23 cellular contexts compared by ENCODE assay signal in genomic region chr16:53780051-53780450, GRCh38.
A peak's percentile ranks its signal among the peaks of the same experiment; 100 is the strongest.
DNase-seq lines count a peak whose midpoint lies in the region; ATAC-seq and TF ChIP-seq lines count a peak whose summit lies in the region.
"Had no signal": no experiment of that assay in that cellular context is flagged by ENCODE, and none has a peak within 500 bp of the region (broad histone marks: within the 10 kb centered on the region; RNA-seq: fewer than 3 reads in every experiment).

No MANE protein-coding gene starts in this region.

- intact Hi-C loops in MCF 10A (cut with micrococcal nuclease) (loop anchor here (5.0 kb wide), 1 partner anchor 37 kb away; no protein-coding TSS in a partner anchor), left lung (cut with DNase I) (no loop called here), stomach (cut with DNase I; ENCODE audit: low total_unique reads) (no loop called here), lower leg skin (cut with DNase I; ENCODE audit: low total_unique reads) (no loop called here)

- H3K36me3 Mint-ChIP-seq in MCF 10A (ENCODE audit: insufficient read depth, unreplicated experiment): peaks cover 5% of the 10 kb centered on the region
- H3K36me3 Mint-ChIP-seq: activated naive CD4-positive, alpha-beta T cell treated with anti-CD3 and anti-CD28 coated beads, Interleukin-2, amount 50 U/mL, for 72 hours; natural killer cell treated with Interleukin-12 subunit alpha and Interleukin-12 subunit beta and Interleukin-15 and Interleukin-18, amount 100 ng/mL, for 72 hours had no signal

- CTCF ChIA-PET in MCF 10A (lab: Yijun Ruan, JAX): interaction anchor here (0.8 to 2.2 kb wide), 3 partner anchors 10 to 108 kb away, joined by 3 to 6 read pairs (median 5); no protein-coding TSS in a partner anchor

- H3K4me1 Mint-ChIP-seq in MCF 10A (ENCODE audit: insufficient read depth, unreplicated experiment): peaks cover 64% of the 10 kb centered on the region

- H3K4me3 Mint-ChIP-seq in MCF 10A (ENCODE audit: unreplicated experiment): no peak overlapping the region
- H3K4me3 Mint-ChIP-seq: activated CD4-positive, alpha-beta memory T cell treated with anti-CD3 and anti-CD28 coated beads, Interleukin-2, amount 10 ng/mL, durations not matched to agents 7 days and 5 days; activated T-cell treated with anti-CD3 and anti-CD28 coated beads, Interleukin-2, amount 50 U/mL, for 24 hours; brain; natural killer cell treated with Interleukin-12 subunit alpha and Interleukin-12 subunit beta and Interleukin-15 and Interleukin-18, amount 100 ng/mL, for 72 hours had no signal

- H3K36me3 ChIP-seq in left lung (no peaks in the 10 kb centered on the region), stomach (no peaks in the 10 kb centered on the region)
- H3K36me3 ChIP-seq: BE2C, spleen, thoracic aorta had no signal

- 62 to 81% (median 78%) methylated on average over 3 of the region's 3 CpGs for WGBS in stomach, 5 donors
- WGBS in lower leg skin, 2 donors: 68 to 85% methylated on average over 3 of the region's 3 CpGs

- H3K27me3 Mint-ChIP-seq in MCF 10A (ENCODE audit: insufficient read depth, unreplicated experiment): no peaks in the 10 kb centered on the region
- H3K27me3 Mint-ChIP-seq: activated CD4-positive, alpha-beta memory T cell treated with anti-CD3 and anti-CD28 coated beads, Interleukin-2, amount 10 ng/mL, durations not matched to agents 7 days and 5 days; activated T-cell treated with anti-CD3 and anti-CD28 coated beads, Interleukin-2, amount 50 U/mL, for 24 hours; brain; natural killer cell treated with Interleukin-12 subunit alpha and Interleukin-12 subunit beta and Interleukin-15 and Interleukin-18, amount 100 ng/mL, for 72 hours; progenitor cell of endocrine pancreas had no signal

- H3K9me3 Mint-ChIP-seq in MCF 10A (ENCODE audit: unreplicated experiment): no peaks in the 10 kb centered on the region
- H3K9me3 Mint-ChIP-seq: activated T-cell treated with anti-CD3 and anti-CD28 coated beads, Interleukin-2, amount 50 U/mL, for 24 hours; natural killer cell treated with Interleukin-12 subunit alpha and Interleukin-12 subunit beta and Interleukin-15 and Interleukin-18, amount 100 ng/mL, for 72 hours had no signal

- peak overlapping the region; percentile 59 for H3K27ac Mint-ChIP-seq in MCF 10A (ENCODE audit: low read depth, unreplicated experiment)
- H3K27ac Mint-ChIP-seq: activated CD4-positive, alpha-beta memory T cell treated with anti-CD3 and anti-CD28 coated beads, Interleukin-2, amount 10 ng/mL, durations not matched to agents 7 days and 5 days; activated naive CD4-positive, alpha-beta T cell treated with anti-CD3 and anti-CD28 coated beads, Interleukin-2, amount 50 U/mL, for 72 hours; activated T-cell treated with anti-CD3 and anti-CD28 coated beads, Interleukin-2, amount 50 U/mL, for 24 hours; natural killer cell treated with Interleukin-12 subunit alpha and Interleukin-12 subunit beta and Interleukin-15 and Interleukin-18, amount 100 ng/mL, for 72 hours; progenitor cell of endocrine pancreas had no signal

- DNase-seq in NCI-H2029 (lab: John Stamatoyannopoulos, UW) (peak; percentile 5), NCI-H2029 treated with DMSO at 0.1 percent for 48 hours (lab: John Stamatoyannopoulos, UW) (no peak), MCF 10A (ENCODE audit: unreplicated experiment) (no peak), left lung (no peak), stomach (peak; percentile 50), lower leg skin (ENCODE audit: low spot score in 2 of 2) (no peak), NCI-H2196 (lab: John Stamatoyannopoulos, UW; ENCODE audit: unreplicated experiment) (no peak)
- DNase-seq: 8988T; activated CD4-positive, alpha-beta memory T cell treated with anti-CD3 and anti-CD28 coated beads, Interleukin-2, amount 10 ng/mL, durations not matched to agents 7 days and 5 days; activated T-cell treated with anti-CD3 and anti-CD28 coated beads, Interleukin-2, amount 50 U/mL, for 24 hours; BE2C; head of caudate nucleus; NCI-H1436 treated with DMSO at 0.1 percent for 48 hours; NCI-H345; NK-92 treated with Interleukin-12 subunit alpha and Interleukin-12 subunit beta, amount 100 ng/mL, for 24 hours; spleen; T-helper 1 cell had no signal

- no TSS peak for BruUV-seq in MCF 10A (replicated peaks; lab: Mats Ljungman, UMichigan)

- TF ChIP-seq EP300 in stomach (IDR thresholded peaks at IDR 0.05): no peak

- H3K27me3 ChIP-seq in left lung (no peaks in the 10 kb centered on the region), stomach (no peaks in the 10 kb centered on the region)
- H3K27me3 ChIP-seq: BE2C, spleen had no signal

- no peak for TF ChIP-seq CTCF in MCF 10A (IDR thresholded peaks at IDR 0.05; ENCODE audit: unreplicated experiment)
- TF ChIP-seq CTCF in left lung (IDR thresholded peaks at IDR 0.05): no peak
- TF ChIP-seq CTCF in stomach (IDR thresholded peaks at IDR 0.05): no peak
- no peak for TF ChIP-seq CTCF in lower leg skin (IDR thresholded peaks at IDR 0.05)

- H3K4me3 ChIP-seq in left lung: no peak overlapping the region
- H3K4me3 ChIP-seq in stomach: no peak overlapping the region
- no peak overlapping the region for H3K4me3 ChIP-seq in lower leg skin (ENCODE audit: low read depth, poor library complexity, severe bottlenecking)
- H3K4me3 ChIP-seq: spleen, thoracic aorta had no signal

- TF ChIP-seq POLR2A in stomach (IDR thresholded peaks at IDR 0.05) (no peak), lower leg skin (IDR thresholded peaks at IDR 0.05) (no peak)

- H3K4me1 ChIP-seq in left lung (peaks cover 15 to 53% of the 10 kb centered on the region in 2 donors), stomach (peaks cover 12 to 79% (median 59%) of the 10 kb centered on the region in 4 donors)

- H3K27ac ChIP-seq in left lung (no peak overlapping the region), stomach (peak overlapping the region; percentile 27 to 64 (median 52))
- H3K27ac ChIP-seq: spleen, thoracic aorta had no signal

- no peaks in the 10 kb centered on the region for H3K9me3 ChIP-seq in left lung
- H3K9me3 ChIP-seq in stomach: no peaks in the 10 kb centered on the region
- H3K9me3 ChIP-seq: BE2C, spleen, thoracic aorta had no signal

- POLR2A ChIA-PET in MCF 10A (lab: Yijun Ruan, JAX): interaction anchor here (0.6 to 1.6 kb wide), 5 partner anchors 8 to 1151 kb away, joined by 3 to 9 read pairs (median 4); partner anchors contain the start of genes FTO, IRX5 and RPGRIP1L

- peak; percentile 58 for ATAC-seq in left lung
- no peak for ATAC-seq in HG03280 (IDR thresholded peaks at IDR 0.05; ENCODE audit: unreplicated experiment)
- ATAC-seq: activated naive CD4-positive, alpha-beta T cell treated with anti-CD3 and anti-CD28 coated beads, Interleukin-2, amount 50 U/mL, for 72 hours; natural killer cell treated with Interleukin-12 subunit alpha and Interleukin-12 subunit beta and Interleukin-15 and Interleukin-18, amount 100 ng/mL, for 72 hours had no signal

Comparison
In these comparisons a context has a peak if more than half of its experiments do, and no peak if none do; other contexts are left out.
1. DNase-seq: peak in NCI-H2029 (single experiment) and stomach (single experiment); none in NCI-H2029 treated with DMSO at 0.1 percent for 48 hours (single experiment), MCF 10A (single experiment), left lung (0 of 2), lower leg skin (0 of 2) and NCI-H2196 (single experiment).
2. H3K27ac ChIP-seq: peak in stomach (5 of 5); none in left lung (0 of 2).